In the genomic region with DNA sequence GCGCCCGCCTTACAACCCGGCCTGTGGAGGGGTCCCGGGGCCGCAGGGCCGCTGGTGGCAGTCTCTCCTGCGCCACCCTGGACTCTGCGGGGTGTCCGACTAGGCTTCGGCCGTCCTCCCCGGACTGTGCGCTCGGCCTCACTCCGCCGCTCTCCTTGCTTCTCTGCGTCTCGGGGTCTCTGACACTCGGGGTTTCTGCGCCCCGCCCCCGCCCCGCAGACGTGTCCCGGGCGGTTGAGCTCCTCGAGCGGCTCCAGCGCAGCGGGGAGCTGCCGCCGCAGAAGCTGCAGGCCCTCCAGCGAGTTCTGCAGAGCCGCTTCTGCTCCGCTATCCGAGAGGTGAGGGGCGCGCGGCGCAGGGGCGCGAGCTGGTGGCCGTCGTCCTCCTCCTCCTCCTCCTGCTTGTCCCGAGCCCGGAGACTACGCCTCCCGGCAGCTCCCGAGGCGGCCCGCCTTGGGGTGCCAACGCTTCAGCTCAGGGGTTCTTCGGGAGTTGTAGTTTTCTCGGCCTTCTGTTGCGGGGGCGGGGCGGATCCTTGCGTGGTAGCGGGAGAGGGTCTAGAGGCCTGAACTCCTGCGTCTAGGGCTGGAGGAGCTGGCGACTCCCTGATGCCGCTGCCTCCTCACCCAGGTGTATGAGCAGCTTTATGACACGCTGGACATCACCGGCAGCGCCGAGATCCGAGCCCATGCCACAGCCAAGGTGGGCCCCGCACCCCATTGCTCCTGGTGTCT, we compare ENCODE assay signal across 1 cellular context.
TF ChIP-seq lines count a peak whose summit lies in the region.

No MANE protein-coding gene starts in this region.

TF ChIP-seq in GM23338, 12 proteins besides CTCF, POLR2A, EP300 and RAD21:
- TF ChIP-seq, protein P1, sequence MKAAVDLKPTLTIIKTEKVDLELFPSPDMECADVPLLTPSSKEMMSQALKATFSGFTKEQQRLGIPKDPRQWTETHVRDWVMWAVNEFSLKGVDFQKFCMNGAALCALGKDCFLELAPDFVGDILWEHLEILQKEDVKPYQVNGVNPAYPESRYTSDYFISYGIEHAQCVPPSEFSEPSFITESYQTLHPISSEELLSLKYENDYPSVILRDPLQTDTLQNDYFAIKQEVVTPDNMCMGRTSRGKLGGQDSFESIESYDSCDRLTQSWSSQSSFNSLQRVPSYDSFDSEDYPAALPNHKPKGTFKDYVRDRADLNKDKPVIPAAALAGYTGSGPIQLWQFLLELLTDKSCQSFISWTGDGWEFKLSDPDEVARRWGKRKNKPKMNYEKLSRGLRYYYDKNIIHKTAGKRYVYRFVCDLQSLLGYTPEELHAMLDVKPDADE (IDR thresholded peaks at IDR 0.05), result peak; percentile 96
- TF ChIP-seq POLR2AphosphoS5 (IDR thresholded peaks at IDR 0.05; ENCODE audit: low read depth), result peak; percentile 56; the same call in 1 of the 2 replicates
- TF ChIP-seq EZH2 (IDR thresholded peaks at IDR 0.05; ENCODE audit: low read depth, unreplicated experiment), result no peak
- TF ChIP-seq CREB1 (CRISPR knock-in tag; IDR thresholded peaks at IDR 0.05; ENCODE audit: low read depth), result peak; percentile 51
